In genomic region chr6:110178626-110179405, GRCh38 we compare ENCODE assay signal across 8 cellular contexts. TPM values are rescaled to one million over a fixed set of nuclear protein-coding genes. Genes with fewer than 3 reads are reported as not detected.
A peak's percentile ranks its signal among the peaks of the same experiment; 100 is the strongest.
DNase-seq lines count a peak whose midpoint lies in the region; ATAC-seq and TF ChIP-seq lines count a peak whose summit lies in the region.

No MANE protein-coding gene starts in this region.

- H3K9ac ChIP-seq in BLaER1 = peak overlapping the region; percentile 99

- H3K27me3 ChIP-seq in BLaER1 (no peaks in the 10 kb centered on the region), RWPE2 (ENCODE audit: insufficient read depth, poor library complexity, severe bottlenecking) (no peaks in the 10 kb centered on the region)

- no peaks in the 10 kb centered on the region for H3K27me3 Mint-ChIP-seq in nephron progenitor cell (ENCODE audit: low read depth, poor library complexity)
- no peaks in the 10 kb centered on the region for H3K27me3 Mint-ChIP-seq in stimulated activated naive CD8-positive, alpha-beta T cell treated with anti-CD3 and anti-CD28 coated beads, Interleukin-15, amount 100 ng/mL, for 72 hours

- peak overlapping the region; percentile 92 for H3K4me3 Mint-ChIP-seq in nephron progenitor cell
- H3K4me3 Mint-ChIP-seq in stimulated activated naive CD8-positive, alpha-beta T cell treated with anti-CD3 and anti-CD28 coated beads, Interleukin-15, amount 100 ng/mL, for 72 hours = peak overlapping the region; percentile 62 to 76

- peak overlapping the region; percentile 100 for H3K27ac ChIP-seq in BLaER1
- H3K27ac ChIP-seq in RWPE2 (ENCODE audit: poor library complexity, severe bottlenecking) = peak overlapping the region; percentile 62

- H4K20me1 ChIP-seq in BLaER1 = peaks cover 84% of the 10 kb centered on the region

- H3K36me3 ChIP-seq in BLaER1 (peaks cover 14% of the 10 kb centered on the region; the same call in 1 of the 2 replicates), RWPE2 (ENCODE audit: low read depth) (peaks cover 5% of the 10 kb centered on the region; the same call in 1 of the 2 replicates)

- DNase-seq in LoVo (ENCODE audit: low spot score) (peak; percentile 68), RWPE2 (ENCODE audit: low spot score) (peak; percentile 47), activated gamma-delta T cell (lab: John Stamatoyannopoulos, UW) (peak; percentile 73), fibroblast of villous mesenchyme (ENCODE audit: low read depth) (peak; percentile 68), nephron progenitor cell (peak; percentile 42)
- peak; percentile 65 to 70 for DNase-seq in stimulated activated naive CD8-positive, alpha-beta T cell treated with anti-CD3 and anti-CD28 coated beads, Interleukin-15, amount 100 ng/mL, for 72 hours

- peak overlapping the region; percentile 81 for H3K4me2 ChIP-seq in BLaER1

- TF ChIP-seq CTCF in RWPE2 (IDR thresholded peaks at IDR 0.05; ENCODE audit: poor library complexity, severe bottlenecking) (peak; percentile 83), fibroblast of villous mesenchyme (IDR thresholded peaks at IDR 0.05; ENCODE audit: insufficient read depth, low read depth, low read length) (peak; percentile 76), nephron progenitor cell (IDR thresholded peaks at IDR 0.05) (peak; percentile 17)

- no peaks in the 10 kb centered on the region for H3K9me3 Mint-ChIP-seq in nephron progenitor cell
- H3K9me3 Mint-ChIP-seq in stimulated activated naive CD8-positive, alpha-beta T cell treated with anti-CD3 and anti-CD28 coated beads, Interleukin-15, amount 100 ng/mL, for 72 hours = no peaks in the 10 kb centered on the region

- peak; percentile 22 for ATAC-seq in GM21423 (IDR thresholded peaks at IDR 0.05; ENCODE audit: unreplicated experiment)
- peak; percentile 43 for ATAC-seq in RWPE2 (ENCODE audit: low read depth)
- peak; percentile 77 for ATAC-seq in stimulated activated naive CD8-positive, alpha-beta T cell treated with anti-CD3 and anti-CD28 coated beads, Interleukin-15, amount 100 ng/mL, for 72 hours

- H3K27ac Mint-ChIP-seq in nephron progenitor cell = no peak overlapping the region
- no peak overlapping the region for H3K27ac Mint-ChIP-seq in stimulated activated naive CD8-positive, alpha-beta T cell treated with anti-CD3 and anti-CD28 coated beads, Interleukin-15, amount 100 ng/mL, for 72 hours

- H3K4me1 ChIP-seq in BLaER1 (peaks cover 43% of the 10 kb centered on the region), RWPE2 (ENCODE audit: insufficient read depth, poor library complexity, severe bottlenecking) (peaks cover 16% of the 10 kb centered on the region)

- H3K36me3 Mint-ChIP-seq in nephron progenitor cell (ENCODE audit: low read depth) = no peaks in the 10 kb centered on the region

- H3K4me3 ChIP-seq in BLaER1 (peak overlapping the region; percentile 91), RWPE2 (ENCODE audit: severe bottlenecking) (peak overlapping the region; percentile 84), fibroblast of villous mesenchyme (ENCODE audit: low read depth, low read length) (peak overlapping the region; percentile 84)

- peaks cover 20% of the 10 kb centered on the region for H3K4me1 Mint-ChIP-seq in nephron progenitor cell
- no peaks in the 10 kb centered on the region for H3K4me1 Mint-ChIP-seq in stimulated activated naive CD8-positive, alpha-beta T cell treated with anti-CD3 and anti-CD28 coated beads, Interleukin-15, amount 100 ng/mL, for 72 hours

- H3K9me3 ChIP-seq in BLaER1 = no peaks in the 10 kb centered on the region
- H3K9me3 ChIP-seq in RWPE2 (ENCODE audit: severe bottlenecking) = no peaks in the 10 kb centered on the region

RNA-seq across cellular contexts. Expression of gene WASF1, which starts 0.7 kb away (rescaled TPM):
- total RNA-seq in fibroblast of villous mesenchyme = 10.3 and 14.2 TPM in 2 replicates

RNA-seq across cellular contexts. Expression of gene CDC40, which starts 1.4 kb away (rescaled TPM):
- total RNA-seq in fibroblast of villous mesenchyme = 19.0 and 32.0 TPM in 2 replicates

Comparison
In these comparisons a context has a peak if more than half of its experiments do, and no peak if none do; other contexts are left out.
1. Peak in every context shown above with its lines: DNase-seq, ATAC-seq, H3K4me3 ChIP-seq and H3K27ac ChIP-seq.
2. ATAC-seq: peak in every context shown above with its lines; median percentile 77 in stimulated activated naive CD8-positive, alpha-beta T cell treated with anti-CD3 and anti-CD28 coated beads, Interleukin-15, amount 100 ng/mL, for 72 hours; 43 in RWPE2; 22 in GM21423.
3. CTCF ChIP-seq: peak in every context shown above with its lines; median percentile 83 in RWPE2; 76 in fibroblast of villous mesenchyme; 17 in nephron progenitor cell.